8 cellular contexts compared by ENCODE assay signal in genomic region chr5:151082274-151082902, GRCh38. TPM values are rescaled to one million over a fixed set of nuclear protein-coding genes. Genes with fewer than 3 reads are reported as not detected.
DNase-seq lines count a peak whose midpoint lies in the region; ATAC-seq and TF ChIP-seq lines count a peak whose summit lies in the region.

No MANE protein-coding gene starts in this region.

- TF ChIP-seq CTCF in GM12873 (IDR thresholded peaks at IDR 0.05; ENCODE audit: insufficient read depth, low read depth, low read length, missing control alignments) (peak; percentile 59), glutamatergic neuron (IDR thresholded peaks at IDR 0.05; ENCODE audit: partially characterized antibody, unreplicated experiment) (peak; percentile 54)

- H3K9me3 Mint-ChIP-seq in glutamatergic neuron (ENCODE audit: unreplicated experiment), result peaks cover 4% of the 10 kb centered on the region

- peak overlapping the region; percentile 50 for H3K27ac Mint-ChIP-seq in glutamatergic neuron (ENCODE audit: unreplicated experiment)

- H3K9me3 ChIP-seq in stomach smooth muscle (ENCODE audit: control insufficient read depth in 2 of 2, low read length in 2 of 2), result no peaks in the 10 kb centered on the region

- peak overlapping the region; percentile 59 for H3K4me3 Mint-ChIP-seq in glutamatergic neuron (ENCODE audit: unreplicated experiment)

- in situ Hi-C loops in ACHN (cut with HindIII; ENCODE audit: low pct_ligation_motif_present, low pct_unique_long_range_greater_than_20kb, low sequenced_read_pairs), result no loop called here

- no peaks in the 10 kb centered on the region for H3K36me3 Mint-ChIP-seq in glutamatergic neuron (ENCODE audit: unreplicated experiment)

- peaks cover 7% of the 10 kb centered on the region for H3K27me3 Mint-ChIP-seq in glutamatergic neuron (ENCODE audit: unreplicated experiment)

- H3K4me1 Mint-ChIP-seq in glutamatergic neuron (ENCODE audit: low read depth, unreplicated experiment), result peaks cover 18% of the 10 kb centered on the region

- H3K4me3 ChIP-seq in stomach smooth muscle (ENCODE audit: low read length in 2 of 2), result peak overlapping the region in 1 of 2 donors; percentile 84

- peak overlapping the region in 1 of 2 donors; percentile 10 for H3K9ac ChIP-seq in stomach smooth muscle (ENCODE audit: low read length in 2 of 2)

- DNase-seq in ACHN (peak; percentile 51), SW480 (ENCODE audit: low spot score) (peak; percentile 66), glutamatergic neuron (peak; percentile 33), NCI-H2196 (lab: John Stamatoyannopoulos, UW; ENCODE audit: unreplicated experiment) (no peak), NCI-H446 (lab: John Stamatoyannopoulos, UW) (no peak)

- peaks cover 40% of the 10 kb centered on the region for H3K4me1 ChIP-seq in stomach smooth muscle (ENCODE audit: control insufficient read depth, insufficient read depth, low read length)

- peak overlapping the region; percentile 6 for H3K27ac ChIP-seq in stomach smooth muscle (ENCODE audit: low read length)

- H3K36me3 ChIP-seq in stomach smooth muscle (ENCODE audit: control insufficient read depth in 2 of 2, insufficient read depth in 2 of 2, low read length in 2 of 2), result peaks cover 0 to 4% of the 10 kb centered on the region in 2 donors

- no peaks in the 10 kb centered on the region for H3K27me3 ChIP-seq in stomach smooth muscle (ENCODE audit: control insufficient read depth in 1 of 2, insufficient read depth in 2 of 2, low read length in 2 of 2)

- no peak for ATAC-seq in GM21786 (IDR thresholded peaks at IDR 0.05; ENCODE audit: unreplicated experiment)

RNA-seq across cellular contexts. Expression of gene TNIP1, which starts 1.6 kb away (rescaled TPM):
- total RNA-seq in glutamatergic neuron (ENCODE audit: unreplicated experiment), result 34.1 TPM

Comparison
In these comparisons a context has a peak if more than half of its experiments do, and no peak if none do; other contexts are left out.
1. DNase-seq: peak in ACHN (single experiment), SW480 (single experiment) and glutamatergic neuron (single experiment); none in NCI-H2196 (single experiment) and NCI-H446 (0 of 2).